In the genomic region with DNA sequence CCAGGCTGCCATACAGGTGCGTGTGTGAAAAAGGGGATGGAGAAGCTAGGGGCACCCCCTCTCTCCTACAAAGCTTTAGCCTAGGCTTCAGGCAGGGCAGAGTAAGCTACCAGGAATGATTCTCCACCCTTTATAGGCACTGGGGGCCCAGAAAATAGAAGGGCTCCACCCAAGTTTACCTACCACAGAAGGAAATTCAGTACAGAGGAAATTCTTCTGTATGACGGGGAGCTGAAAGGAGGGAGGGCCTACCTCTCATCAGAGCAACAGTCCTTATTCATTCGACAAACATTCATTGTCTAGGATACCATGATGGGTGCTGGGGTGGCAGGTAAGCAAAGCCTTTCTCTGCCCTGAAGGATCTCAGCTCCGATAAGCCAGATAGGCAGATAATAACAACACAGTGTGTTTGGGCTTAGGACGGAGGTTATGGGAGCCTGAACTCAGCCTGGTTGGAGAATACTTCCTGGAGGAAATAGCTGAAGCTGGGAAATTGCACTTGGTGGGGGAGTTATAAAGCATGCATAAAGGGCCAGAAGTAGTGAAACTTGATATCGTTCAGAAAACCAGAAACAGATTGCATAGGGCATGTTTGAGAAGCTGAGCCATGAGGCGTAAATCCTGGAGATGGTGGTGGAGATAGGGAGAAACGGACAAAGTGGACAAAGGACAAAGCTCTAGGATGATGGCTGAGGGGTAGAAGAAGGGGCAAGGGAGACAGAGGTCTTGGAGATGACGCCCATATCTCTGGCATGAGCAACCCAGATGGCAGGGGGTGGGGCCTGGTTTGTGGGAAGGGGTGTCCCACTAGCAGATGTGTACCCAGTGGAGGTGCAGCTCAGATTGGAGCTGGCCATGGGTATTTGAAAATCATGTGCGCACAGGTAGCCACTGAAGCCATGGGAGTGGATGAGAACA, we compare ENCODE assay signal across 11 cellular contexts. TPM values are rescaled to one million over a fixed set of nuclear protein-coding genes. Genes with fewer than 3 reads are reported as not detected.
DNase-seq lines count a peak whose midpoint lies in the region; ATAC-seq, FAIRE-seq and TF ChIP-seq lines count a peak whose summit lies in the region.
"Had no signal": no experiment of that assay in that cellular context is flagged by ENCODE, and none has a peak within 500 bp of the region (broad histone marks: within the 10 kb centered on the region; RNA-seq: fewer than 3 reads in every experiment).

No MANE protein-coding gene starts in this region.

- H3K4me1 ChIP-seq in mucosa of descending colon (ENCODE audit: low read depth) (peaks cover 25% of the 10 kb centered on the region), sigmoid colon (peaks cover 0 to 16% (median 5%) of the 10 kb centered on the region in 4 donors)

- DNase-seq in Calu3, result no peak
- DNase-seq in LHCN-M2 (ENCODE audit: low read depth), result peak; percentile 40
- peak; percentile 88 for DNase-seq in bronchial epithelial cell (ENCODE audit: low read depth)
- DNase-seq in mucosa of descending colon, result peak in 2 of 3 donors; percentile 51 to 67
- no peak for DNase-seq in sigmoid colon
- no peak for DNase-seq in T-helper 2 cell
- no peak for DNase-seq in GOT3 (lab: John Stamatoyannopoulos, UW)
- DNase-seq in germinal center (ENCODE audit: low spot score), result no peak
- DNase-seq: caudate nucleus, COR-L47 had no signal

- 24 to 60% methylated on average over 10 of the region's 10 CpGs for WGBS in sigmoid colon, 2 donors

- H3K9me3 ChIP-seq in mucosa of descending colon (no peaks in the 10 kb centered on the region), sigmoid colon (no peaks in the 10 kb centered on the region)

- no peak overlapping the region for H3K27ac Mint-ChIP-seq in Calu3 (ENCODE audit: unreplicated experiment)

- H3K4me1 Mint-ChIP-seq in Calu3 (ENCODE audit: low read depth, unreplicated experiment), result peaks cover 17% of the 10 kb centered on the region

- H3K4me3 ChIP-seq in bronchial epithelial cell (ENCODE audit: low read depth, low read length) (peak overlapping the region; percentile 29), mucosa of descending colon (peak overlapping the region; percentile 17), sigmoid colon (no peak overlapping the region)

- no peak for TF ChIP-seq EP300 in sigmoid colon (IDR thresholded peaks at IDR 0.05)

- H3K27ac ChIP-seq in sigmoid colon, result peak overlapping the region in 1 of 4 donors; percentile 23

- intact Hi-C loops in Calu3 (cut with micrococcal nuclease; ENCODE audit: unreplicated experiment), result loop anchor here (5.0 kb wide), 2 partner anchors 166 to 289 kb away; no protein-coding TSS in a partner anchor
- intact Hi-C loops in mucosa of descending colon (cut with DNase I, micrococcal nuclease), result loop anchor here in 1 of 2 donors (5.0 kb wide), 1 partner anchor 144 kb away; no protein-coding TSS in a partner anchor
- intact Hi-C loops in sigmoid colon (cut with DNase I), result no loop called here

- FAIRE-seq in bronchial epithelial cell (lab: Jason Lieb, UNC), result no peak

- H3K36me3 ChIP-seq in bronchial epithelial cell (ENCODE audit: control insufficient read depth, insufficient read depth, low read length) (peaks cover 8% of the 10 kb centered on the region), mucosa of descending colon (ENCODE audit: low read depth) (no peaks in the 10 kb centered on the region), sigmoid colon (no peaks in the 10 kb centered on the region)

- CTCF ChIA-PET in Calu3 (lab: Charles Lee), result interaction anchor here (0.5 to 4.5 kb wide), 10 partner anchors 10 to 335 kb away, joined by 3 to 56 read pairs (median 4); a partner anchor contains a TSS

- H3K4me3 Mint-ChIP-seq in Calu3 (ENCODE audit: low read depth, unreplicated experiment), result no peak overlapping the region

- no peaks in the 10 kb centered on the region for H3K27me3 Mint-ChIP-seq in Calu3 (ENCODE audit: unreplicated experiment)

- TSS peak; percentile 22 for BruUV-seq in Calu3 (replicated peaks; lab: Mats Ljungman, UMichigan)

- no peaks in the 10 kb centered on the region for H3K9me3 Mint-ChIP-seq in Calu3 (ENCODE audit: low read depth, unreplicated experiment)

- peak; percentile 46 for ATAC-seq in mucosa of descending colon

- H3K27me3 ChIP-seq in bronchial epithelial cell (ENCODE audit: control insufficient read depth, insufficient read depth, low read length), result no peaks in the 10 kb centered on the region
- no peaks in the 10 kb centered on the region for H3K27me3 ChIP-seq in sigmoid colon

- H3K36me3 Mint-ChIP-seq in Calu3 (ENCODE audit: insufficient read depth, unreplicated experiment), result peaks cover 37% of the 10 kb centered on the region

- peak in 1 of 2 donors; percentile 40 for TF ChIP-seq POLR2A in sigmoid colon (IDR thresholded peaks at IDR 0.05)

- TF ChIP-seq CTCF in Calu3 (IDR thresholded peaks at IDR 0.05; ENCODE audit: unreplicated experiment), result no peak
- TF ChIP-seq CTCF in bronchial epithelial cell (IDR thresholded peaks at IDR 0.05; ENCODE audit: insufficient read depth, low read length, severe bottlenecking), result no peak
- no peak for TF ChIP-seq CTCF in mucosa of descending colon (IDR thresholded peaks at IDR 0.05)
- TF ChIP-seq CTCF in sigmoid colon (IDR thresholded peaks at IDR 0.05), result no peak

RNA-seq across cellular contexts. Expression of a gene that starts 5.3 kb away (rescaled TPM):
- total RNA-seq in Calu3 (2022), result not detected in 2 replicates
- total RNA-seq in LHCN-M2 (2014; rRNA removed), result not detected in 2 replicates
- not detected for polyA plus RNA-seq in LHCN-M2 (2012)
- not detected in 2 replicates for total RNA-seq in bronchial epithelial cell
- not detected for total RNA-seq in mucosa of descending colon
- total RNA-seq in sigmoid colon, result not detected
- polyA plus RNA-seq in sigmoid colon, result not detected
- total RNA-seq: kidney epithelial cell had no signal

RNA-seq across cellular contexts. Expression of a gene that starts 6.7 kb away (rescaled TPM):
- total RNA-seq in Calu3 (2022), result 46.2 and 94.8 TPM in 2 replicates
- 2.6 and 2.7 TPM in 2 replicates for total RNA-seq in LHCN-M2 (2014; rRNA removed)
- polyA plus RNA-seq in LHCN-M2 (2012), result 4.3 TPM
- total RNA-seq in bronchial epithelial cell, result 42.1 and 49.4 TPM in 2 replicates
- 1,000 to 10,000 TPM in 2 of 3 donors, 100 to 1,000 TPM in 1; 723 to 1,819 (median 1,586) TPM for total RNA-seq in mucosa of descending colon
- 1 to 10 TPM in 2 of 4 donors, under 1 TPM in 2; 0.95 to 8.9 (median 2.2) TPM for total RNA-seq in sigmoid colon
- polyA plus RNA-seq in sigmoid colon, result 1,000 to 10,000 TPM in 1 of 3 donors, 100 to 1,000 TPM in 2; 300 to 1,233 (median 443) TPM

RNA-seq across cellular contexts. Expression of a gene that starts 16.6 kb away (rescaled TPM):
- 62.0 and 74.5 TPM in 2 replicates for total RNA-seq in Calu3 (2022)
- total RNA-seq in LHCN-M2 (2014; rRNA removed), result 136 and 149 TPM in 2 replicates
- 113 TPM for polyA plus RNA-seq in LHCN-M2 (2012)
- 48.1 and 54.8 TPM in 2 replicates for total RNA-seq in bronchial epithelial cell
- total RNA-seq in mucosa of descending colon, result 10 to 100 TPM; 23.8 to 39.0 (median 38.4) TPM
- total RNA-seq in sigmoid colon, result 10 to 100 TPM; 29.9 to 37.4 (median 33.5) TPM
- polyA plus RNA-seq in sigmoid colon, result 10 to 100 TPM in 1 of 3 donors, 1 to 10 TPM in 2; 5.5 to 19.8 (median 9.0) TPM

RNA-seq across cellular contexts. Expression of a gene that starts 21.5 kb away (rescaled TPM):
- total RNA-seq in Calu3 (2022) (not detected in 2 replicates), LHCN-M2 (2014; rRNA removed) (1.3 and 2.4 TPM in 2 replicates), bronchial epithelial cell (4.5 and 5.5 TPM in 2 replicates), mucosa of descending colon (1 to 10 TPM in 2 of 3 donors, under 1 TPM in 1; 0.63 to 5.9 (median 1.6) TPM), sigmoid colon (10 to 100 TPM in 1 of 4 donors, 1 to 10 TPM in 3; 3.0 to 10.8 (median 9.2) TPM)
- 0.62 TPM for polyA plus RNA-seq in LHCN-M2 (2012)
- under 1 TPM in 2 of 3 donors, not detected in 1; 0.60 to 0.95 TPM for polyA plus RNA-seq in sigmoid colon

RNA-seq across cellular contexts. Expression of a gene that starts 49.2 kb away (rescaled TPM):
- total RNA-seq in Calu3 (2022) (17.4 and 21.4 TPM in 2 replicates), LHCN-M2 (2014; rRNA removed) (13.4 and 19.2 TPM in 2 replicates), bronchial epithelial cell (1.8 and 4.0 TPM in 2 replicates), mucosa of descending colon (10 to 100 TPM in 2 of 3 donors, 1 to 10 TPM in 1; 5.9 to 15.6 (median 10.6) TPM), sigmoid colon (10 to 100 TPM in 2 of 4 donors, 1 to 10 TPM in 2; 6.2 to 11.6 (median 9.4) TPM)
- polyA plus RNA-seq in LHCN-M2 (2012), result 8.0 TPM
- polyA plus RNA-seq in sigmoid colon, result 1 to 10 TPM; 2.4 to 7.0 (median 3.9) TPM

Comparison
In these comparisons a context has a peak if more than half of its experiments do, and no peak if none do; other contexts are left out.
1. DNase-seq: peak in LHCN-M2 (single experiment), bronchial epithelial cell (single experiment) and mucosa of descending colon (2 of 3); none in Calu3 (single experiment), sigmoid colon (single experiment), T-helper 2 cell (0 of 5), GOT3 (single experiment) and germinal center (single experiment).
2. H3K4me3 ChIP-seq: peak in bronchial epithelial cell (single experiment) and mucosa of descending colon (single experiment); none in sigmoid colon (0 of 4).